Comparison of ENCODE assay signal across 8 cellular contexts in genomic region chrX:154477891-154478477, GRCh38. TPM values are rescaled to one million over a fixed set of nuclear protein-coding genes. Genes with fewer than 3 reads are reported as not detected.
DNase-seq lines count a peak whose midpoint lies in the region; ATAC-seq and TF ChIP-seq lines count a peak whose summit lies in the region.

No MANE protein-coding gene starts in this region.

- H3K27me3 Mint-ChIP-seq in chondrocyte (ENCODE audit: low read depth): no peaks in the 10 kb centered on the region
- no peaks in the 10 kb centered on the region for H3K27me3 Mint-ChIP-seq in naive thymus-derived CD8-positive, alpha-beta T cell

- no peak for DNase-seq in AG10803 (ENCODE audit: low read depth)
- no peak for DNase-seq in Jurkat, Clone E6-1 (ENCODE audit: low read depth, low spot score)
- DNase-seq in chondrocyte (ENCODE audit: low spot score): no peak
- no peak for DNase-seq in naive thymus-derived CD8-positive, alpha-beta T cell
- DNase-seq in foreskin keratinocyte: no peak
- DNase-seq in stimulated activated CD4-positive, alpha-beta T cell treated with anti-CD3 and anti-CD28 coated beads, Interleukin-4, amount 100 ng/mL, for 24 hours: no peak

- POLR2A ChIA-PET in naive thymus-derived CD8-positive, alpha-beta T cell (lab: Charles Lee): interaction anchor here (0.8 to 3.3 kb wide), 7 partner anchors 9 to 533 kb away, joined by 3 to 15 read pairs (median 4); partner anchors contain the start of genes FAM3A, PLXNA3, RENBP and RPL10

- TF ChIP-seq CTCF in AG10803 (conservative IDR thresholded peaks at IDR 0.05; ENCODE audit: low read length) (no peak), chondrocyte (IDR thresholded peaks at IDR 0.05) (no peak), foreskin keratinocyte (conservative IDR thresholded peaks at IDR 0.05) (no peak)

- no peaks in the 10 kb centered on the region for H3K9me3 Mint-ChIP-seq in chondrocyte (ENCODE audit: low read depth)
- peaks cover 0 to under 1% (median 0%) of the 10 kb centered on the region in 9 donors for H3K9me3 Mint-ChIP-seq in naive thymus-derived CD8-positive, alpha-beta T cell

- peaks cover 8% of the 10 kb centered on the region for H3K4me1 Mint-ChIP-seq in chondrocyte (ENCODE audit: low read depth)
- peaks cover 1 to 27% (median 19%) of the 10 kb centered on the region in 4 donors for H3K4me1 Mint-ChIP-seq in naive thymus-derived CD8-positive, alpha-beta T cell

- no peaks in the 10 kb centered on the region for H3K27me3 ChIP-seq in foreskin keratinocyte

- H3K36me3 Mint-ChIP-seq in chondrocyte (ENCODE audit: low read depth): peaks cover 3% of the 10 kb centered on the region
- H3K36me3 Mint-ChIP-seq in naive thymus-derived CD8-positive, alpha-beta T cell: peaks cover 0 to 5% (median 0%) of the 10 kb centered on the region in 3 donors

- H3K4me3 ChIP-seq in AG10803 (ENCODE audit: low read length): peak overlapping the region; percentile 64
- peak overlapping the region; percentile 68 for H3K4me3 ChIP-seq in Jurkat, Clone E6-1 (ENCODE audit: low read length)

- H3K4me3 Mint-ChIP-seq in chondrocyte (ENCODE audit: unreplicated experiment): peak overlapping the region; percentile 78
- H3K4me3 Mint-ChIP-seq in naive thymus-derived CD8-positive, alpha-beta T cell: peak overlapping the region; percentile 79 to 91 (median 83)

- no peak overlapping the region for H3K27ac ChIP-seq in foreskin keratinocyte

- peak overlapping the region; percentile 88 for H3K27ac Mint-ChIP-seq in chondrocyte (ENCODE audit: unreplicated experiment)
- peak overlapping the region in 9 of 10 donors; percentile 60 to 93 (median 87) for H3K27ac Mint-ChIP-seq in naive thymus-derived CD8-positive, alpha-beta T cell

- ATAC-seq in naive thymus-derived CD8-positive, alpha-beta T cell: no peak
- no peak for ATAC-seq in GM19467 (IDR thresholded peaks at IDR 0.05; ENCODE audit: unreplicated experiment)
- ATAC-seq in foreskin keratinocyte: no peak
- no peak for ATAC-seq in GM19452 (IDR thresholded peaks at IDR 0.05; ENCODE audit: unreplicated experiment)

- no peaks in the 10 kb centered on the region for H3K4me1 ChIP-seq in foreskin keratinocyte

RNA-seq across cellular contexts. Expression of gene LAGE3, which starts 1.1 kb away (rescaled TPM):
- polyA plus RNA-seq in Jurkat, Clone E6-1 (2012; ENCODE audit: insufficient read depth, insufficient read length): 58.9 TPM
- total RNA-seq in chondrocyte (17.7 to 25.4 TPM (median 19.8 TPM) in 3 replicates), foreskin keratinocyte (18.5 and 19.5 TPM in 2 replicates)
- total RNA-seq in naive thymus-derived CD8-positive, alpha-beta T cell: 10 to 100 TPM; 18.6 to 23.3 TPM
- polyA plus RNA-seq in naive thymus-derived CD8-positive, alpha-beta T cell: 10 to 100 TPM; 62.6 to 81.8 (median 72.7) TPM
- 25.2 and 31.8 TPM in 2 replicates for polyA plus RNA-seq in foreskin keratinocyte

RNA-seq across cellular contexts. Expression of gene UBL4A, which starts 8.4 kb away (rescaled TPM):
- 47.4 TPM for polyA plus RNA-seq in Jurkat, Clone E6-1 (2012; ENCODE audit: insufficient read depth, insufficient read length)
- total RNA-seq in chondrocyte (20.8 to 21.2 TPM (median 20.8 TPM) in 3 replicates), foreskin keratinocyte (42.1 and 44.9 TPM in 2 replicates)
- 10 to 100 TPM; 29.0 to 30.9 TPM for total RNA-seq in naive thymus-derived CD8-positive, alpha-beta T cell
- polyA plus RNA-seq in naive thymus-derived CD8-positive, alpha-beta T cell: 10 to 100 TPM; 31.1 to 51.7 (median 37.9) TPM
- 36.2 and 38.2 TPM in 2 replicates for polyA plus RNA-seq in foreskin keratinocyte

RNA-seq across cellular contexts. Expression of gene SLC10A3, which starts 12.4 kb away (rescaled TPM):
- polyA plus RNA-seq in Jurkat, Clone E6-1 (2012; ENCODE audit: insufficient read depth, insufficient read length): 11.9 TPM
- total RNA-seq in chondrocyte (26.8 to 28.9 TPM (median 28.9 TPM) in 3 replicates), foreskin keratinocyte (22.3 and 24.0 TPM in 2 replicates)
- 10 to 100 TPM; 18.2 to 20.9 TPM for total RNA-seq in naive thymus-derived CD8-positive, alpha-beta T cell
- 10 to 100 TPM; 30.5 to 42.3 (median 35.9) TPM for polyA plus RNA-seq in naive thymus-derived CD8-positive, alpha-beta T cell
- polyA plus RNA-seq in foreskin keratinocyte: 23.4 and 25.2 TPM in 2 replicates

RNA-seq across cellular contexts. Expression of gene PLXNA3, which starts 19.9 kb away (rescaled TPM):
- 32.7 TPM for polyA plus RNA-seq in Jurkat, Clone E6-1 (2012; ENCODE audit: insufficient read depth, insufficient read length)
- 187 to 212 TPM (median 205 TPM) in 3 replicates for total RNA-seq in chondrocyte
- total RNA-seq in naive thymus-derived CD8-positive, alpha-beta T cell: 10 to 100 TPM; 49.5 to 50.4 TPM
- polyA plus RNA-seq in naive thymus-derived CD8-positive, alpha-beta T cell: under 1 TPM; 0.27 to 0.67 (median 0.36) TPM
- 14.4 and 16.0 TPM in 2 replicates for total RNA-seq in foreskin keratinocyte
- polyA plus RNA-seq in foreskin keratinocyte: 10.1 and 11.9 TPM in 2 replicates

RNA-seq across cellular contexts. Expression of gene FAM50A, which starts 34.0 kb away (rescaled TPM):
- 62.4 TPM for polyA plus RNA-seq in Jurkat, Clone E6-1 (2012; ENCODE audit: insufficient read depth, insufficient read length)
- 98.3 to 108 TPM (median 106 TPM) in 3 replicates for total RNA-seq in chondrocyte
- 10 to 100 TPM; 49.2 TPM for total RNA-seq in naive thymus-derived CD8-positive, alpha-beta T cell
- polyA plus RNA-seq in naive thymus-derived CD8-positive, alpha-beta T cell: 10 to 100 TPM; 25.1 to 45.6 (median 40.4) TPM
- 42.2 and 45.8 TPM in 2 replicates for total RNA-seq in foreskin keratinocyte
- 58.6 and 62.8 TPM in 2 replicates for polyA plus RNA-seq in foreskin keratinocyte
